ENCODE assay signal across 1 cellular context in the genomic region with DNA sequence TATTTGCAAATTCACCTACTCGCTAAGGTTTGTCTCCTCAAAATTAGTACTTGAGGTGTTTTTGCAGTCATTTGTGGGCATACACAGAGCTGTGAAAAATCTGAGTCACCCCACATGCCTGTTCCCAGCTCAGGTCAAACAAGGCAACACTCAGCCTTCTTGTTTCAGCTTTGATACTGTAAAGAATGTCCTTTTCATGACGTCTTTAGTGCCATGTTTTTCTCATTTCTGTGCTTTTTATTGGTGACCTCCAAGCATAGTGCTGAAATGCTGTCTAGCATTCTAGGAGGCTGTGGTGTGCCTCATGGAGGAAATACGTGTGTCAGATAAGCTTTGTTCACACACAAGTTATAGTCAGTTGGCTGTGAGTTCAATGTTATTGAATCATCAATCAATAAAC.
TF ChIP-seq lines count a peak whose summit lies in the region.

No MANE protein-coding gene starts in this region.

TF ChIP-seq in IMR-90, 13 proteins besides CTCF, POLR2A, EP300 and RAD21:
- no peak for TF ChIP-seq MAZ (IDR thresholded peaks at IDR 0.05; ENCODE audit: borderline replicate concordance, low read depth, low read length)
- TF ChIP-seq CEBPB (IDR thresholded peaks at IDR 0.05; ENCODE audit: low read depth, low read length), result no peak
- TF ChIP-seq CHD1 (IDR thresholded peaks at IDR 0.05; ENCODE audit: low read depth, low read length), result no peak
- TF ChIP-seq BHLHE40 (IDR thresholded peaks at IDR 0.05; ENCODE audit: low read depth, low read length), result no peak
- TF ChIP-seq NFE2L2 (IDR thresholded peaks at IDR 0.05; ENCODE audit: low read depth, low read length), result no peak
- no peak for TF ChIP-seq FOS (IDR thresholded peaks at IDR 0.05; ENCODE audit: low read depth, low read length)
- TF ChIP-seq SMC3 (IDR thresholded peaks at IDR 0.05; ENCODE audit: low read depth, low read length), result no peak
- TF ChIP-seq, protein P1, sequence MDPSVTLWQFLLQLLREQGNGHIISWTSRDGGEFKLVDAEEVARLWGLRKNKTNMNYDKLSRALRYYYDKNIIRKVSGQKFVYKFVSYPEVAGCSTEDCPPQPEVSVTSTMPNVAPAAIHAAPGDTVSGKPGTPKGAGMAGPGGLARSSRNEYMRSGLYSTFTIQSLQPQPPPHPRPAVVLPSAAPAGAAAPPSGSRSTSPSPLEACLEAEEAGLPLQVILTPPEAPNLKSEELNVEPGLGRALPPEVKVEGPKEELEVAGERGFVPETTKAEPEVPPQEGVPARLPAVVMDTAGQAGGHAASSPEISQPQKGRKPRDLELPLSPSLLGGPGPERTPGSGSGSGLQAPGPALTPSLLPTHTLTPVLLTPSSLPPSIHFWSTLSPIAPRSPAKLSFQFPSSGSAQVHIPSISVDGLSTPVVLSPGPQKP (IDR thresholded peaks at IDR 0.05; ENCODE audit: borderline replicate concordance, low read depth, low read length), result no peak
- TF ChIP-seq RFX5 (IDR thresholded peaks at IDR 0.05; ENCODE audit: low read depth, low read length), result no peak
- no peak for TF ChIP-seq MXI1 (IDR thresholded peaks at IDR 0.05; ENCODE audit: borderline replicate concordance, low read depth, low read length)
- no peak for TF ChIP-seq RCOR1 (IDR thresholded peaks at IDR 0.05; ENCODE audit: insufficient replicate concordance, low read length)
- TF ChIP-seq, protein P2, sequence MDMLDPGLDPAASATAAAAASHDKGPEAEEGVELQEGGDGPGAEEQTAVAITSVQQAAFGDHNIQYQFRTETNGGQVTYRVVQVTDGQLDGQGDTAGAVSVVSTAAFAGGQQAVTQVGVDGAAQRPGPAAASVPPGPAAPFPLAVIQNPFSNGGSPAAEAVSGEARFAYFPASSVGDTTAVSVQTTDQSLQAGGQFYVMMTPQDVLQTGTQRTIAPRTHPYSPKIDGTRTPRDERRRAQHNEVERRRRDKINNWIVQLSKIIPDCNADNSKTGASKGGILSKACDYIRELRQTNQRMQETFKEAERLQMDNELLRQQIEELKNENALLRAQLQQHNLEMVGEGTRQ (IDR thresholded peaks at IDR 0.05; ENCODE audit: low read depth, low read length), result no peak
- TF ChIP-seq MAFK (IDR thresholded peaks at IDR 0.05; ENCODE audit: low read depth, low read length), result no peak
